Comparison of ENCODE assay signal across 8 cellular contexts in the genomic region with DNA sequence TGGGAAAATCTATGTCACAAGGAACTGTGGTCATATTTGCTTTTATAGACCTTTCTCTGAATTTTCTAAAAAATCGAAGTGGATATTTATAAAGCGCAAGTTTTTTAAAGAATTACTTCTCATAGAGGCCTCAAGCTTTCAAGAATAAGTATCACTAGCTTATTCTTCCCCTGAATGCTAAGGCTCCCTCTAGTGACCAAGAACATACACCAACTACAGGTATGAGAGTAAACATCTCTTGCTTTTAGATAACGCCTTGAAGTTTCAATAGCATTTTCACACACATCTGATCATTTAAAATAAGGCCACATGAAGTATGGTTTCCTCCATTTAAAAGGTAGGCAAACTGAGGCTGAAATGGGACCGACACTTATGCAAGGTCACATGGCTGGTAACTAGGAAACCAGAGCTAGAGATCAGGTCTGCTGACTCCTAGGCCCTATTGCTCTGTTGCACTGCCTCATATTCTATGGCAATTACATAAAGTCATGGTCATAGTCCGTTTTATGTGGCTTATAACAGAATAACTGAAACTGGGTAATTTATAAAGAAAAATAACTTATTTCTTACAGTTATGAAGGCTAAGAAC.
DNase-seq lines count a peak whose midpoint lies in the region; ATAC-seq and TF ChIP-seq lines count a peak whose summit lies in the region.

No MANE protein-coding gene starts in this region.

- 16 to 51% methylated on average over 5 of the region's 5 CpGs for WGBS in sigmoid colon, 2 donors

- no peak overlapping the region for H3K4me3 ChIP-seq in RWPE2 (ENCODE audit: severe bottlenecking)
- no peak overlapping the region for H3K4me3 ChIP-seq in fibroblast of mammary gland (ENCODE audit: control insufficient read depth, low read depth, low read length)
- H3K4me3 ChIP-seq in sigmoid colon, result no peak overlapping the region

- TF ChIP-seq EP300 in sigmoid colon (IDR thresholded peaks at IDR 0.05), result no peak

- H3K36me3 ChIP-seq in RWPE2 (ENCODE audit: low read depth) (no peaks in the 10 kb centered on the region), sigmoid colon (no peaks in the 10 kb centered on the region)

- H3K27ac ChIP-seq in RWPE2 (ENCODE audit: poor library complexity, severe bottlenecking) (no peak overlapping the region), sigmoid colon (no peak overlapping the region)

- H3K4me1 ChIP-seq in RWPE2 (ENCODE audit: insufficient read depth, poor library complexity, severe bottlenecking) (no peaks in the 10 kb centered on the region), sigmoid colon (peaks cover 0 to 10% (median 2%) of the 10 kb centered on the region in 4 donors)

- H3K9me3 ChIP-seq in RWPE2 (ENCODE audit: severe bottlenecking) (no peaks in the 10 kb centered on the region), sigmoid colon (no peaks in the 10 kb centered on the region)

- H3K27me3 ChIP-seq in RWPE2 (ENCODE audit: insufficient read depth, poor library complexity, severe bottlenecking) (no peaks in the 10 kb centered on the region), sigmoid colon (no peaks in the 10 kb centered on the region)

- intact Hi-C loops in sigmoid colon (cut with DNase I), result loop anchor here (1.0 to 5.0 kb wide), 2 partner anchors 110 to 191 kb away; no protein-coding TSS in a partner anchor

- DNase-seq in EL, result peak; percentile 49
- peak; percentile 62 for DNase-seq in LHCN-M2 (ENCODE audit: low read depth)
- no peak for DNase-seq in RWPE2 (ENCODE audit: low spot score)
- DNase-seq in fibroblast of mammary gland (ENCODE audit: low read depth), result peak; percentile 75
- DNase-seq in sigmoid colon, result no peak

- no peak for TF ChIP-seq POLR2A in sigmoid colon (IDR thresholded peaks at IDR 0.05)

- TF ChIP-seq CTCF in RWPE2 (IDR thresholded peaks at IDR 0.05; ENCODE audit: poor library complexity, severe bottlenecking), result peak; percentile 91
- peak; percentile 87 for TF ChIP-seq CTCF in fibroblast of mammary gland (conservative IDR thresholded peaks at IDR 0.05; ENCODE audit: control insufficient read depth, insufficient read depth, low read depth, low read length)
- peak; percentile 49 to 72 (median 62) for TF ChIP-seq CTCF in sigmoid colon (IDR thresholded peaks at IDR 0.05)

- ATAC-seq in GM21717 (IDR thresholded peaks at IDR 0.05; ENCODE audit: unreplicated experiment), result peak; percentile 71
- ATAC-seq in RWPE2 (ENCODE audit: low read depth), result peak; percentile 89
- no peak for ATAC-seq in HG03097 (IDR thresholded peaks at IDR 0.05; ENCODE audit: low FRiP score, unreplicated experiment)
- no peak for ATAC-seq in HG03196 (IDR thresholded peaks at IDR 0.05; ENCODE audit: unreplicated experiment)

Comparison
In these comparisons a context has a peak if more than half of its experiments do, and no peak if none do; other contexts are left out.
1. DNase-seq: peak in EL (single experiment), LHCN-M2 (single experiment) and fibroblast of mammary gland (single experiment); none in RWPE2 (single experiment) and sigmoid colon (single experiment).
2. ATAC-seq: peak in GM21717 (single experiment) and RWPE2 (single experiment); none in HG03097 (single experiment) and HG03196 (single experiment).
3. Peak in every context shown above with its lines, with median percentiles within 50 percentile points of each other: CTCF ChIP-seq.